Comparison of ENCODE assay signal across 23 cellular contexts in genomic region chr12:31781894-31782540, GRCh38. TPM values are rescaled to one million over a fixed set of nuclear protein-coding genes. Genes with fewer than 3 reads are reported as not detected.
DNase-seq lines count a peak whose midpoint lies in the region; ATAC-seq and TF ChIP-seq lines count a peak whose summit lies in the region.
"Had no signal": no experiment of that assay in that cellular context is flagged by ENCODE, and none has a peak within 500 bp of the region (broad histone marks: within the 10 kb centered on the region; RNA-seq: fewer than 3 reads in every experiment).

No MANE protein-coding gene starts in this region.

- H3K4me2 ChIP-seq in mammary epithelial cell (ENCODE audit: insufficient read depth, low read depth, low read length) (no peak overlapping the region), PC-9 (no peak overlapping the region), mesenchymal stem cell (ENCODE audit: low read length, poor library complexity, severe bottlenecking) (no peak overlapping the region)
- H3K4me2 ChIP-seq: KMS-11, SK-N-SH had no signal

- H4K20me1 ChIP-seq in mammary epithelial cell (ENCODE audit: insufficient read depth, low read length) (no peaks in the 10 kb centered on the region), PC-9 (ENCODE audit: insufficient read depth) (no peaks in the 10 kb centered on the region)

- H2BK5ac ChIP-seq in mesenchymal stem cell (ENCODE audit: low read depth, low read length, poor library complexity, severe bottlenecking), result no peak overlapping the region

- H3K4ac ChIP-seq in mesenchymal stem cell (ENCODE audit: low read depth in 1 of 2, low read length in 2 of 2), result no peak overlapping the region

- no peak overlapping the region for H3K18ac ChIP-seq in mesenchymal stem cell (ENCODE audit: low read depth in 1 of 2, low read length in 2 of 2)

- 78% methylated on average over 17 of the region's 17 CpGs for WGBS in mammary epithelial cell (ENCODE audit: low coverage, missing lambda C conversion rate)
- 85% methylated on average over 17 of the region's 17 CpGs for WGBS in mesenchymal stem cell
- 83 to 89% methylated on average over 11 to 12 of the region's 17 CpGs for WGBS in esophagus squamous epithelium, 2 donors

- no peaks in the 10 kb centered on the region for H3F3A ChIP-seq in PC-9 (ENCODE audit: insufficient read depth, low read depth)

- H3K4me1 ChIP-seq in mammary epithelial cell (ENCODE audit: insufficient read depth, low read length) (no peaks in the 10 kb centered on the region), breast epithelium (no peaks in the 10 kb centered on the region), PC-9 (replicated peaks; ENCODE audit: insufficient read depth) (no peaks in the 10 kb centered on the region), mesenchymal stem cell (ENCODE audit: control insufficient read depth, insufficient read depth, low read depth, low read length) (no peaks in the 10 kb centered on the region), esophagus squamous epithelium (no peaks in the 10 kb centered on the region)
- H3K4me1 ChIP-seq: HAP-1 had no signal

- H3K79me2 ChIP-seq in mammary epithelial cell (ENCODE audit: insufficient read depth, low read length) (no peaks in the 10 kb centered on the region), PC-9 (ENCODE audit: low read depth) (no peaks in the 10 kb centered on the region)

- no peak overlapping the region for H3K9ac ChIP-seq in mammary epithelial cell (ENCODE audit: insufficient read depth, low read length)
- no peak overlapping the region for H3K9ac ChIP-seq in mesenchymal stem cell (ENCODE audit: low read length)
- H3K9ac ChIP-seq: KMS-11, SK-N-SH had no signal

- TF ChIP-seq POLR2A in breast epithelium (IDR thresholded peaks at IDR 0.05) (no peak), esophagus squamous epithelium (IDR thresholded peaks at IDR 0.05) (no peak)

- H3K79me1 ChIP-seq in mesenchymal stem cell (replicated peaks; ENCODE audit: low read length, poor library complexity, severe bottlenecking), result no peaks in the 10 kb centered on the region

- H2AK5ac ChIP-seq in mesenchymal stem cell (ENCODE audit: low read length, severe bottlenecking), result no peak overlapping the region

- no peaks in the 10 kb centered on the region for H3K9me2 ChIP-seq in PC-9 (ENCODE audit: insufficient read depth)
- H3K9me2 ChIP-seq: SK-N-SH had no signal

- dilution Hi-C loops in mammary epithelial cell (cut with HindIII; ENCODE audit: low sequenced_read_pairs), result no loop called here

- no peak overlapping the region for H2BK15ac ChIP-seq in mesenchymal stem cell (ENCODE audit: low read depth, poor library complexity, severe bottlenecking)

- POLR2A ChIA-PET in PC-9 (lab: Charles Lee; ENCODE audit: unreplicated experiment), result no interaction called here

- ATAC-seq in GM18502 (IDR thresholded peaks at IDR 0.05; ENCODE audit: poor library complexity, unreplicated experiment), result no peak

- peak overlapping the region in 1 of 2 experiments; percentile 87 for H3K14ac ChIP-seq in mesenchymal stem cell (ENCODE audit: low read length in 2 of 2)

- H4K8ac ChIP-seq in mesenchymal stem cell (ENCODE audit: low read length), result no peak overlapping the region

- H3K27me3 ChIP-seq in mammary epithelial cell (ENCODE audit: insufficient read depth, low read length), result no peaks in the 10 kb centered on the region
- H3K27me3 ChIP-seq in breast epithelium, result no peaks in the 10 kb centered on the region
- no peaks in the 10 kb centered on the region for H3K27me3 ChIP-seq in PC-9 (ENCODE audit: insufficient read depth, low read depth)
- no peaks in the 10 kb centered on the region for H3K27me3 ChIP-seq in mesenchymal stem cell (ENCODE audit: control insufficient read depth in 1 of 2, insufficient read depth in 1 of 2, low read length in 2 of 2)
- H3K27me3 ChIP-seq in esophagus squamous epithelium, result no peaks in the 10 kb centered on the region

- TF ChIP-seq CTCF in mammary epithelial cell (conservative IDR thresholded peaks at IDR 0.05 in 1 of 2, IDR thresholded peaks at IDR 0.05 in 1 of 2; ENCODE audit: extremely low read depth in 1 of 2, insufficient read depth in 1 of 2, low read depth in 1 of 2, low read length in 2 of 2) (no peak), breast epithelium (IDR thresholded peaks at IDR 0.05) (no peak), PC-9 (conservative IDR thresholded peaks at IDR 0.05) (no peak), esophagus squamous epithelium (IDR thresholded peaks at IDR 0.05) (no peak)

- H3K23ac ChIP-seq in mesenchymal stem cell (ENCODE audit: low read length in 2 of 2), result no peak overlapping the region

- CTCF ChIA-PET in mammary epithelial cell (lab: Charles Lee; ENCODE audit: low non-redundant PET), result no interaction called here
- CTCF ChIA-PET in PC-9 (lab: Charles Lee), result no interaction called here

- H2AFZ ChIP-seq in mammary epithelial cell (ENCODE audit: low read depth, low read length), result peak overlapping the region; percentile 27
- H2AFZ ChIP-seq in PC-9, result 0 out of 2 replicates have a peak overlapping the region, but pooled peaks have one; percentile 43
- peak overlapping the region; percentile 31 for H2AFZ ChIP-seq in mesenchymal stem cell (ENCODE audit: low read depth, low read length)

- no peak overlapping the region for H2BK120ac ChIP-seq in mesenchymal stem cell (ENCODE audit: low read depth, low read length)

- H3K27ac ChIP-seq in mammary epithelial cell (ENCODE audit: insufficient read depth, low read depth, low read length), result no peak overlapping the region
- H3K27ac ChIP-seq in breast epithelium, result no peak overlapping the region
- no peak overlapping the region for H3K27ac ChIP-seq in PC-9
- no peak overlapping the region for H3K27ac ChIP-seq in mesenchymal stem cell (ENCODE audit: low read length, poor library complexity, severe bottlenecking)
- H3K27ac ChIP-seq in esophagus squamous epithelium, result no peak overlapping the region
- H3K27ac ChIP-seq: KMS-11 had no signal

- H3K36me3 ChIP-seq in mammary epithelial cell (ENCODE audit: insufficient read depth, low read length), result no peaks in the 10 kb centered on the region
- no peaks in the 10 kb centered on the region for H3K36me3 ChIP-seq in breast epithelium
- no peaks in the 10 kb centered on the region for H3K36me3 ChIP-seq in PC-9 (ENCODE audit: low read depth)
- H3K36me3 ChIP-seq in mesenchymal stem cell (ENCODE audit: control insufficient read depth in 1 of 2, insufficient read depth in 2 of 2, low read depth in 1 of 2, low read length in 2 of 2), result no peaks in the 10 kb centered on the region
- H3K36me3 ChIP-seq in esophagus squamous epithelium, result no peaks in the 10 kb centered on the region
- H3K36me3 ChIP-seq: HAP-1 had no signal

- intact Hi-C loops in mammary epithelial cell (cut with micrococcal nuclease) (no loop called here), breast epithelium (cut with DNase I; ENCODE audit: low total_unique reads) (no loop called here), PC-9 (cut with micrococcal nuclease; ENCODE audit: unreplicated experiment) (no loop called here), esophagus squamous epithelium (cut with DNase I) (no loop called here)

- in situ Hi-C loops in mammary epithelial cell (cut with MboI; ENCODE audit: low sequenced_read_pairs in 2 of 2), result no loop called here

- BruUV-seq in mammary epithelial cell (replicated peaks; lab: Mats Ljungman, UMichigan) (no TSS peak), PC-9 (replicated peaks; lab: Mats Ljungman, UMichigan) (no TSS peak)

- peak overlapping the region in 1 of 2 experiments; percentile 71 for H2BK12ac ChIP-seq in mesenchymal stem cell (ENCODE audit: low read length in 2 of 2)

- DNase-seq in mammary epithelial cell (no peak), breast epithelium (ENCODE audit: low spot score in 2 of 2) (no peak), PC-9 (no peak), mesenchymal stem cell (no peak), esophagus squamous epithelium (lab: John Stamatoyannopoulos, UW) (no peak)
- no peak for DNase-seq in activated CD4-positive, CD25-positive, alpha-beta regulatory T cell (lab: John Stamatoyannopoulos, UW)
- DNase-seq: Calu3, DMS79 treated with DMSO at 0.1 percent for 48 hours, GF-D8, HFFc6, NCI-H1092 treated with DMSO at 0.1 percent for 48 hours, NCI-H1436, NCI-H187, NCI-H2081 treated with DMSO at 0.1 percent for 48 hours, NCI-H2171, NCI-H226, NCI-H510A, NCI-H69, OCI-M1, SK-N-SH had no signal

- H3K4me3 ChIP-seq in mammary epithelial cell (replicated peaks in 1 of 3; ENCODE audit: insufficient read depth in 1 of 3, low read depth in 2 of 3, low read length in 3 of 3) (no peak overlapping the region), breast epithelium (no peak overlapping the region), PC-9 (no peak overlapping the region), mesenchymal stem cell (ENCODE audit: insufficient read depth in 1 of 2, low read depth in 1 of 2, low read length in 2 of 2) (no peak overlapping the region), esophagus squamous epithelium (no peak overlapping the region)
- H3K4me3 ChIP-seq: HAP-1 had no signal

- H3K9me3 ChIP-seq in mammary epithelial cell (replicated peaks; ENCODE audit: insufficient read depth, low read length), result no peaks in the 10 kb centered on the region
- no peaks in the 10 kb centered on the region for H3K9me3 ChIP-seq in breast epithelium
- no peaks in the 10 kb centered on the region for H3K9me3 ChIP-seq in PC-9 (ENCODE audit: insufficient read depth, low read depth)
- H3K9me3 ChIP-seq in mesenchymal stem cell (ENCODE audit: control insufficient read depth, low read length), result peaks cover 9% of the 10 kb centered on the region
- no peaks in the 10 kb centered on the region for H3K9me3 ChIP-seq in esophagus squamous epithelium
- H3K9me3 ChIP-seq: HAP-1, SK-N-SH had no signal

- H4K91ac ChIP-seq in mesenchymal stem cell (ENCODE audit: low read length), result no peak overlapping the region

RNA-seq across cellular contexts. Expression of gene AMN1, which starts 53.2 kb away (rescaled TPM):
- total RNA-seq in mammary epithelial cell, result 1 to 10 TPM; 5.0 to 5.7 TPM
- 6.2 TPM for polyA plus RNA-seq in mammary epithelial cell
- polyA minus RNA-seq in mammary epithelial cell, result 8.4 TPM
- 10 to 100 TPM; 10.9 to 23.7 (median 16.4) TPM for total RNA-seq in breast epithelium
- total RNA-seq in PC-9 (2021), result 6.2 and 7.4 TPM in 2 replicates
- 5.9 TPM for polyA plus RNA-seq in mesenchymal stem cell (2013, experiment 1 of 2)
- polyA plus RNA-seq in mesenchymal stem cell (2013, experiment 2 of 2), result 6.3 TPM
- 1 to 10 TPM; 1.9 to 6.7 (median 5.7) TPM for total RNA-seq in esophagus squamous epithelium
